13 cellular contexts compared by ENCODE assay signal in genomic region chr15:90320885-90321278, GRCh38.
"Had no signal": no experiment of that assay in that cellular context is flagged by ENCODE, and none has a peak within 500 bp of the region (broad histone marks: within the 10 kb centered on the region; RNA-seq: fewer than 3 reads in every experiment).

No MANE protein-coding gene starts in this region.

- H3K27ac ChIP-seq: lower lobe of right lung had no signal

- DNase-seq: activated CD4-positive, alpha-beta T cell treated with anti-CD3 and anti-CD28 coated beads, Interleukin-2, amount 50 U/mL, for 4 hours; activated gamma-delta T cell treated with Interleukin-2 at 50 U/mL for 16 hours; dermis blood vessel endothelial cell; foreskin melanocyte; glutamatergic neuron; hippocampal formation; islet precursor cell; lower lobe of right lung; natural killer cell; retina; stimulated activated CD4-positive, alpha-beta T cell treated with anti-CD3 and anti-CD28 coated beads, Interleukin-2, amount 100 ng/mL, for 24 hours; stimulated activated naive CD8-positive, alpha-beta T cell treated with anti-CD3 and anti-CD28 coated beads, Interleukin-15, Interleukin-2, amounts not matched to agents 100 U/mL and 50 U/mL, for 24 hours; SW 1271 had no signal

- H3K36me3 ChIP-seq: lower lobe of right lung had no signal

- H3K9me3 ChIP-seq: lower lobe of right lung had no signal

- H3K4me3 ChIP-seq: lower lobe of right lung had no signal
